11 cellular contexts compared by ENCODE assay signal in genomic region chr11:48031602-48032001, GRCh38. TPM values are rescaled to one million over a fixed set of nuclear protein-coding genes. Genes with fewer than 3 reads are reported as not detected.
A peak's percentile ranks its signal among the peaks of the same experiment; 100 is the strongest.
DNase-seq lines count a peak whose midpoint lies in the region; ATAC-seq and TF ChIP-seq lines count a peak whose summit lies in the region.
"Had no signal": no experiment of that assay in that cellular context is flagged by ENCODE, and none has a peak within 500 bp of the region (broad histone marks: within the 10 kb centered on the region; RNA-seq: fewer than 3 reads in every experiment).

No MANE protein-coding gene starts in this region.

- H3K27ac Mint-ChIP-seq in natural killer cell treated with Interleukin-12 subunit alpha and Interleukin-12 subunit beta and Interleukin-15 and Interleukin-18, amount 100 ng/mL, for 72 hours = peak overlapping the region; percentile 74 to 83

- H3K27me3 Mint-ChIP-seq in natural killer cell treated with Interleukin-12 subunit alpha and Interleukin-12 subunit beta and Interleukin-15 and Interleukin-18, amount 100 ng/mL, for 72 hours = no peaks in the 10 kb centered on the region

- H3K4me1 ChIP-seq in A673 (ENCODE audit: insufficient read depth, low read length, poor library complexity, severe bottlenecking) = peaks cover 14% of the 10 kb centered on the region

- H3K27ac ChIP-seq in A673 (ENCODE audit: low read depth, low read length, poor library complexity, severe bottlenecking) = no peak overlapping the region
- H3K27ac ChIP-seq: SJSA1 had no signal

- H3K9me3 ChIP-seq in A673 (ENCODE audit: low read depth, low read length, poor library complexity, severe bottlenecking) = no peaks in the 10 kb centered on the region
- H3K9me3 ChIP-seq: SJSA1 had no signal

- H3K27me3 ChIP-seq in A673 (replicated peaks; ENCODE audit: insufficient read depth, low read depth, low read length, poor library complexity) = no peaks in the 10 kb centered on the region
- H3K27me3 ChIP-seq: SJSA1 had no signal

- no peaks in the 10 kb centered on the region for H3K9me3 Mint-ChIP-seq in natural killer cell treated with Interleukin-12 subunit alpha and Interleukin-12 subunit beta and Interleukin-15 and Interleukin-18, amount 100 ng/mL, for 72 hours

- no TSS peak for BruUV-seq in A673 (replicated peaks; lab: Mats Ljungman, UMichigan)

- peak; percentile 59 for ATAC-seq in GM18499 (IDR thresholded peaks at IDR 0.05; ENCODE audit: insufficient read depth, unreplicated experiment)
- ATAC-seq in GM21529 (IDR thresholded peaks at IDR 0.05; ENCODE audit: unreplicated experiment) = peak; percentile 49
- peak; percentile 11 to 48 for ATAC-seq in natural killer cell treated with Interleukin-12 subunit alpha and Interleukin-12 subunit beta and Interleukin-15 and Interleukin-18, amount 100 ng/mL, for 72 hours
- ATAC-seq in HG02763 (IDR thresholded peaks at IDR 0.05; ENCODE audit: unreplicated experiment) = no peak

- CTCF ChIA-PET in A673 (lab: Charles Lee) = no interaction called here

- no peak for TF ChIP-seq POLR2A in NB4 (IDR thresholded peaks at IDR 0.05; ENCODE audit: extremely low read depth, insufficient read length)

- POLR2A ChIA-PET in A673 (lab: Charles Lee; ENCODE audit: low non-redundant PET) = no interaction called here

- peak overlapping the region; percentile 38 for H3K4me3 Mint-ChIP-seq in natural killer cell treated with Interleukin-12 subunit alpha and Interleukin-12 subunit beta and Interleukin-15 and Interleukin-18, amount 100 ng/mL, for 72 hours

- peak overlapping the region; percentile 33 for H3K4me3 ChIP-seq in NB4 (ENCODE audit: low read depth, low read length)
- H3K4me3 ChIP-seq in A673 (ENCODE audit: low read depth, low read length, poor library complexity, severe bottlenecking) = no peak overlapping the region
- H3K4me3 ChIP-seq: SJSA1 had no signal

- no peaks in the 10 kb centered on the region for H3K36me3 ChIP-seq in A673 (ENCODE audit: insufficient read depth, low read length, poor library complexity, severe bottlenecking)

- peak; percentile 89 for DNase-seq in NB4 (ENCODE audit: low read depth)
- DNase-seq in natural killer cell treated with Interleukin-12 subunit alpha and Interleukin-12 subunit beta and Interleukin-15 and Interleukin-18, amount 100 ng/mL, for 72 hours (ENCODE audit: low spot score) = no peak
- no peak for DNase-seq in A673 (ENCODE audit: low spot score)
- DNase-seq in OCI-M1 (lab: John Stamatoyannopoulos, UW) = no peak
- no peak for DNase-seq in DMS114 treated with DMSO at 0.1 percent for 48 hours (lab: John Stamatoyannopoulos, UW; ENCODE audit: unreplicated experiment)
- DNase-seq: activated CD8-positive, alpha-beta memory T cell treated with anti-CD3 and anti-CD28 coated beads, Interleukin-2, amount 50 U/mL, for 4 hours; NCI-H1930 had no signal

- H3K4me1 Mint-ChIP-seq in natural killer cell treated with Interleukin-12 subunit alpha and Interleukin-12 subunit beta and Interleukin-15 and Interleukin-18, amount 100 ng/mL, for 72 hours (ENCODE audit: low read depth in 2 of 2) = peaks cover 68 to 70% of the 10 kb centered on the region in 2 donors

- peaks cover 14% of the 10 kb centered on the region for H3K36me3 Mint-ChIP-seq in natural killer cell treated with Interleukin-12 subunit alpha and Interleukin-12 subunit beta and Interleukin-15 and Interleukin-18, amount 100 ng/mL, for 72 hours

- TF ChIP-seq CTCF in NB4 (IDR thresholded peaks at IDR 0.05; ENCODE audit: low read depth, low read length) (no peak), A673 (conservative IDR thresholded peaks at IDR 0.05; ENCODE audit: low read depth, low read length) (no peak)

- intact Hi-C loops in A673 (cut with micrococcal nuclease; ENCODE audit: unreplicated experiment) = no loop called here

RNA-seq across cellular contexts. Expression of gene PTPRJ, which starts 51.2 kb away (rescaled TPM):
- total RNA-seq in natural killer cell treated with Interleukin-12 subunit alpha and Interleukin-12 subunit beta and Interleukin-15 and Interleukin-18, amount 100 ng/mL, for 72 hours = 10 to 100 TPM; 60.7 to 83.3 TPM
- total RNA-seq in A673 (2021) = 11.8 and 12.1 TPM in 2 replicates
